8 cellular contexts compared by ENCODE assay signal in the genomic region with DNA sequence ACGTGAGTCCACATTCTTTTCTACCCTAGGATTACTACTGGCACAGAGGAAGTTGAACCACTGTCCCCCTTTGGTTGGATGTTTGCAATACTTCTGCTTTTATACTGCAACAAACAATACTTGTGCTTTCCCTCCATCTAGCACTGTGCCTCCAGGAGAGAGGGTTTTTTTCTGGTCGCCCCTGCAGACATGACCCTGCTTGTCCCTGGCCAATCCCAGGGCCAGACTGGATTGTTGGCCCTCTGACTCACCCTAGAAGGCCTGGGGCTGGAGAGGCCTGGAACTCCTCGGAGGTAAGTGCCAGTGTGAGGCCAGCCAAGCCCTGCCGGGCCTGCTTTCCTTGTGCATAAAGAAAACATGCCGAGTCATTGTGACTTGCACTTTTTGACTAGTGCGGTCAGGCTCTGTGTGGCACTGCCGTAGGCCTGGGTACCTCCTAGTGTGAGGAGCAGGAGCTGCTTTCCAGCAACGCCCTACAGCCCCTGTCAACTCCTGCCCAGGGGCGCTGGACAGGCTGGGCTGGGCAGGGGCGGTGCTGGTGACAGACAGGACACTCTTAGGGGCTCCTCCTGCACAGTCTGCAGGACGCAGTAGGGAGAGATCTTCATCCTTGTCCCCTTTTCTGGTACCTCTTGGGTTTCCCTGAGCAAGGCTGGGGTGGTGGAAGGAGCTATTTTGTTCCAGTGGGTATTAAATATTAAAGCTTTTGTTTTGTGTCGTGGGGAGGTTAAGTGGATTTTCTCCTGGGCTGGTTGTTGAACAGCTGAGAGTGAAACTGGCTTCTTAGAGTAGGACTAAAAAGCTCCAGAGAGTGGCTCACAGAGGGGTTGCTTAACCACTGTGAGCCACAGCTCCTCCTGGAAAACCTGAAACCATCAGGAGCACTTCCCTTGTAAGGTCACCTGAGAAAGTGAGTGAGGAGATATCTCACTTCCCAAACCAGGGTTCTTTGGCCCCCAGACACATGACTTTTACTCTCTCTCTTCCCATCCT. TPM values are rescaled to one million over a fixed set of nuclear protein-coding genes. Genes with fewer than 3 reads are reported as not detected.
DNase-seq lines count a peak whose midpoint lies in the region; FAIRE-seq and TF ChIP-seq lines count a peak whose summit lies in the region.

No MANE protein-coding gene starts in this region.

- POLR2A ChIA-PET in OCI-LY7 (lab: Charles Lee) = interaction anchor here (0.6 to 0.7 kb wide), 3 partner anchors 14 to 24 kb away, joined by 3 to 9 read pairs (median 5); no protein-coding TSS in a partner anchor

- peaks cover 21% of the 10 kb centered on the region for H3K4me1 ChIP-seq in OCI-LY7 (ENCODE audit: insufficient read depth, low read length, poor library complexity, severe bottlenecking)

- no peaks in the 10 kb centered on the region for H3K9me3 Mint-ChIP-seq in brain

- intact Hi-C loops in OCI-LY7 (cut with micrococcal nuclease; ENCODE audit: unreplicated experiment) = no loop called here

- peak overlapping the region; percentile 73 for H2AFZ ChIP-seq in OCI-LY7 (ENCODE audit: low read length)

- peak overlapping the region; percentile 24; the same call in 1 of the 2 replicates for H3K4me2 ChIP-seq in OCI-LY7 (ENCODE audit: low read length)

- H3K4me3 ChIP-seq in GM12865 (ENCODE audit: low read depth, low read length) = no peak overlapping the region
- no peak overlapping the region for H3K4me3 ChIP-seq in OCI-LY7 (ENCODE audit: low read depth, low read length, poor library complexity, severe bottlenecking)

- H3K79me2 ChIP-seq in OCI-LY7 (ENCODE audit: insufficient read depth, low read depth, low read length) = no peaks in the 10 kb centered on the region

- H3K27ac ChIP-seq in OCI-LY7 (ENCODE audit: low read depth, low read length, poor library complexity, severe bottlenecking) = no peak overlapping the region

- H3K27ac Mint-ChIP-seq in brain = peak overlapping the region; percentile 88 to 99 (median 96)

- CTCF ChIA-PET in OCI-LY7 (lab: Charles Lee; ENCODE audit: unreplicated experiment) = no interaction called here

- H3K36me3 Mint-ChIP-seq in brain = no peaks in the 10 kb centered on the region

- H3K4me3 Mint-ChIP-seq in brain = peak overlapping the region; percentile 6 to 62 (median 55)

- no peak for FAIRE-seq in D721Med (lab: Jason Lieb, UNC)

- no TSS peak for BruUV-seq in OCI-LY7 (replicated peaks; lab: Mats Ljungman, UMichigan)

- no peaks in the 10 kb centered on the region for H3K9me2 ChIP-seq in OCI-LY7 (ENCODE audit: insufficient read depth, low read length)

- H3K36me3 ChIP-seq in OCI-LY7 (ENCODE audit: insufficient read depth, low read length) = no peaks in the 10 kb centered on the region

- H3K9me3 ChIP-seq in OCI-LY7 (ENCODE audit: low read length) = no peaks in the 10 kb centered on the region

- H3K27me3 Mint-ChIP-seq in brain = no peaks in the 10 kb centered on the region

- TF ChIP-seq CTCF in GM12865 (IDR thresholded peaks at IDR 0.05; ENCODE audit: insufficient read depth, low read depth, low read length, missing control alignments) (no peak), OCI-LY7 (conservative IDR thresholded peaks at IDR 0.05; ENCODE audit: low read length) (no peak), brain (conservative IDR thresholded peaks at IDR 0.05) (no peak), D721Med (IDR thresholded peaks at IDR 0.05; ENCODE audit: insufficient read depth, missing control alignments) (no peak)

- H3K4me1 Mint-ChIP-seq in brain = peaks cover 14% of the 10 kb centered on the region

- DNase-seq in A172 (ENCODE audit: low spot score) (peak; percentile 99), GM12865 (ENCODE audit: low read depth) (peak; percentile 34), HS-27A (ENCODE audit: low read depth) (peak; percentile 87), OCI-LY7 (ENCODE audit: low spot score) (no peak), iPS DF 4.7 (ENCODE audit: extremely low read depth, low spot score) (peak; percentile 95), retina (peak; percentile 74), D721Med (ENCODE audit: insufficient read length, low spot score) (no peak)

- no peaks in the 10 kb centered on the region for H4K20me1 ChIP-seq in OCI-LY7 (ENCODE audit: insufficient read depth, low read length)

RNA-seq across cellular contexts. Expression of a gene that starts 14.4 kb away (rescaled TPM):
- 406 and 438 TPM in 2 replicates for total RNA-seq in A172 (2014; rRNA removed; shearing (Covaris generic))
- 248 and 325 TPM in 2 replicates for total RNA-seq in OCI-LY7 (2014; rRNA removed; shearing (Covaris generic))
- 386 and 415 TPM in 2 replicates for total RNA-seq in OCI-LY7 (2022)
- polyA plus RNA-seq in brain (ENCODE audit: insufficient read depth, low read depth, low replicate concordance) = 199 TPM

Comparison
In these comparisons a context has a peak if more than half of its experiments do, and no peak if none do; other contexts are left out.
1. DNase-seq: peak in A172 (single experiment), GM12865 (single experiment), HS-27A (single experiment), iPS DF 4.7 (single experiment) and retina (single experiment); none in OCI-LY7 (single experiment) and D721Med (single experiment).